In the genomic region with DNA sequence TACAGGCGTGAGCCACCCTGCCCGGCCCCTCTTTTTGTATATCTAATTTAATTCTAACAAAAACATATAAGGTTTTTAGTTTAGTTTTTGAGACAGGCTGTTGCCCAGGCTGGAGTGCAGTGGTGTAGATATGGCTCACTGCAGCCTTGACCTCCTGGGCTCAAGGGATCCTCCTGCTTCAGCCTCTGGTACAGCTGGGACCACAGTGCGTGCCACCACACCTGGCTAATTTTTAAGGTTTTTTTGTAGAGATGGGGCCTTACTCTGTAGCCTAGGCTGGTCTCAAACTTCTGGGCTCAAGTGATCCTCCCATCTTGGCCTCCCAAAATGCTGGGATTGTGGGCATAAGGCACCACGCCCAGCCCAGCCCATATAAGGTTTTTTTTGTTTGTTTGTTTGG, we compare ENCODE assay signal across 10 cellular contexts. TPM values are rescaled to one million over a fixed set of nuclear protein-coding genes. Genes with fewer than 3 reads are reported as not detected.
DNase-seq lines count a peak whose midpoint lies in the region; ATAC-seq and TF ChIP-seq lines count a peak whose summit lies in the region.
"Had no signal": no experiment of that assay in that cellular context is flagged by ENCODE, and none has a peak within 500 bp of the region (broad histone marks: within the 10 kb centered on the region; RNA-seq: fewer than 3 reads in every experiment).

No MANE protein-coding gene starts in this region.

- H3K9ac ChIP-seq in skeletal muscle satellite cell (ENCODE audit: low read depth, low read length): peak overlapping the region; percentile 75

- no peak for TF ChIP-seq EP300 in esophagus muscularis mucosa (IDR thresholded peaks at IDR 0.05)

- ATAC-seq in left colon: no peak
- ATAC-seq in HG03520 (IDR thresholded peaks at IDR 0.05; ENCODE audit: unreplicated experiment): no peak
- no peak for ATAC-seq in GM18907 (IDR thresholded peaks at IDR 0.05; ENCODE audit: unreplicated experiment)
- no peak for ATAC-seq in omental fat pad (ENCODE audit: low FRiP score)

- peaks cover 46% of the 10 kb centered on the region for H3K4me1 ChIP-seq in CD8-positive, alpha-beta memory T cell (ENCODE audit: insufficient read depth, low read length)
- H3K4me1 ChIP-seq in SJSA1 (replicated peaks) (peaks cover 44% of the 10 kb centered on the region), esophagus muscularis mucosa (peaks cover 47 to 72% (median 63%) of the 10 kb centered on the region in 4 donors), skeletal muscle satellite cell (ENCODE audit: control insufficient read depth, insufficient read depth, low read length) (peaks cover 45% of the 10 kb centered on the region)
- H3K4me1 ChIP-seq: HAP-1 had no signal

- no peaks in the 10 kb centered on the region for H3K9me3 ChIP-seq in CD8-positive, alpha-beta memory T cell (ENCODE audit: low read length)
- H3K9me3 ChIP-seq in SJSA1 (replicated peaks) (no peaks in the 10 kb centered on the region), esophagus muscularis mucosa (no peaks in the 10 kb centered on the region), skeletal muscle satellite cell (replicated peaks; ENCODE audit: low read length) (no peaks in the 10 kb centered on the region)
- H3K9me3 ChIP-seq: HAP-1 had no signal

- no peak overlapping the region for H3K4me2 ChIP-seq in skeletal muscle satellite cell (ENCODE audit: low read length)

- intact Hi-C loops in esophagus muscularis mucosa (cut with DNase I): no loop called here
- intact Hi-C loops in left colon (cut with DNase I, micrococcal nuclease): no loop called here

- H3K4me1 Mint-ChIP-seq in CD8-positive, alpha-beta memory T cell: peaks cover 37 to 56% (median 40%) of the 10 kb centered on the region in 3 donors

- no peak for TF ChIP-seq POLR2A in esophagus muscularis mucosa (IDR thresholded peaks at IDR 0.05; ENCODE audit: low read depth)

- POLR2A ChIA-PET in CD8-positive, alpha-beta memory T cell (lab: Charles Lee): no interaction called here

- peak overlapping the region; percentile 92 for H3K27ac ChIP-seq in CD8-positive, alpha-beta memory T cell (ENCODE audit: low read depth, low read length)
- peak overlapping the region; percentile 98 for H3K27ac ChIP-seq in SJSA1
- H3K27ac ChIP-seq in esophagus muscularis mucosa (replicated peaks in 1 of 4): peak overlapping the region; percentile 77 to 81 (median 80)

- WGBS in esophagus muscularis mucosa: 97% methylated on average over 4 of the region's 4 CpGs

- CTCF ChIA-PET in CD8-positive, alpha-beta memory T cell (lab: Charles Lee): interaction anchor here (1.5 to 2.2 kb wide), 2 partner anchors 10 to 50 kb away, joined by 5 to 8 read pairs; no protein-coding TSS in a partner anchor

- H3K9me3 Mint-ChIP-seq in CD8-positive, alpha-beta memory T cell: no peaks in the 10 kb centered on the region
- H3K9me3 Mint-ChIP-seq: neural crest cell had no signal

- no peaks in the 10 kb centered on the region for H3K27me3 Mint-ChIP-seq in CD8-positive, alpha-beta memory T cell

- H3K36me3 Mint-ChIP-seq in CD8-positive, alpha-beta memory T cell: peaks cover 0 to 12% (median 0%) of the 10 kb centered on the region in 3 donors

- H3K27ac Mint-ChIP-seq in CD8-positive, alpha-beta memory T cell: peak overlapping the region; percentile 94 to 100 (median 99)

- H3K36me3 ChIP-seq in CD8-positive, alpha-beta memory T cell (ENCODE audit: insufficient read depth, low read length): no peaks in the 10 kb centered on the region
- H3K36me3 ChIP-seq in SJSA1: peaks cover 16% of the 10 kb centered on the region
- H3K36me3 ChIP-seq in esophagus muscularis mucosa: peaks cover 0 to 5% (median 0%) of the 10 kb centered on the region in 4 donors
- H3K36me3 ChIP-seq in skeletal muscle satellite cell (ENCODE audit: insufficient read depth, low read length): no peaks in the 10 kb centered on the region

- no peak overlapping the region for H3K4me3 ChIP-seq in CD8-positive, alpha-beta memory T cell (ENCODE audit: low read length)
- H3K4me3 ChIP-seq in SJSA1 (no peak overlapping the region), esophagus muscularis mucosa (no peak overlapping the region), skeletal muscle satellite cell (ENCODE audit: low read length) (no peak overlapping the region)
- H3K4me3 ChIP-seq: HAP-1 had no signal

- no peaks in the 10 kb centered on the region for H3K27me3 ChIP-seq in CD8-positive, alpha-beta memory T cell (ENCODE audit: insufficient read depth, low read length, poor library complexity, severe bottlenecking)
- H3K27me3 ChIP-seq in SJSA1 (replicated peaks) (no peaks in the 10 kb centered on the region), esophagus muscularis mucosa (no peaks in the 10 kb centered on the region), skeletal muscle satellite cell (ENCODE audit: control insufficient read depth, insufficient read depth, low read length) (no peaks in the 10 kb centered on the region)

- no peak for DNase-seq in CD8-positive, alpha-beta memory T cell
- DNase-seq in SJSA1 (ENCODE audit: low read depth in 1 of 2, low spot score in 2 of 2) (no peak), esophagus muscularis mucosa (ENCODE audit: extremely low spot score) (no peak), left colon (no peak), omental fat pad (ENCODE audit: low spot score) (no peak)

- TF ChIP-seq CTCF in esophagus muscularis mucosa (IDR thresholded peaks at IDR 0.05): no peak
- no peak for TF ChIP-seq CTCF in omental fat pad (IDR thresholded peaks at IDR 0.05)

- H3K4me3 Mint-ChIP-seq in CD8-positive, alpha-beta memory T cell: no peak overlapping the region
- H3K4me3 Mint-ChIP-seq: neural crest cell had no signal

RNA-seq across cellular contexts. Expression of gene ENSA, which starts 18.8 kb away (rescaled TPM):
- 100 to 1,000 TPM; 249 to 252 TPM for total RNA-seq in CD8-positive, alpha-beta memory T cell
- 72.5 TPM for polyA plus RNA-seq in CD8-positive, alpha-beta memory T cell
- total RNA-seq in SJSA1 (2014; rRNA removed; shearing (Covaris generic)): 121 and 160 TPM in 2 replicates
- total RNA-seq in esophagus muscularis mucosa (100 to 1,000 TPM; 110 to 212 (median 141) TPM), left colon (100 to 1,000 TPM; 175 to 222 TPM), omental fat pad (100 to 1,000 TPM; 115 to 179 (median 155) TPM)
- total RNA-seq in skeletal muscle satellite cell (2012; rRNA removed): 71.9 and 79.3 TPM in 2 replicates

RNA-seq across cellular contexts. Expression of gene MCL1, which starts 31.2 kb away (rescaled TPM):
- 100 to 1,000 TPM; 211 to 216 TPM for total RNA-seq in CD8-positive, alpha-beta memory T cell
- polyA plus RNA-seq in CD8-positive, alpha-beta memory T cell: 168 TPM
- 183 and 225 TPM in 2 replicates for total RNA-seq in SJSA1 (2014; rRNA removed; shearing (Covaris generic))
- total RNA-seq in esophagus muscularis mucosa: 100 to 1,000 TPM; 192 to 460 (median 255) TPM
- total RNA-seq in skeletal muscle satellite cell (2012; rRNA removed): 285 and 293 TPM in 2 replicates
- total RNA-seq in left colon: 100 to 1,000 TPM; 263 TPM
- 100 to 1,000 TPM; 505 to 845 (median 657) TPM for total RNA-seq in omental fat pad
